In the genomic region with DNA sequence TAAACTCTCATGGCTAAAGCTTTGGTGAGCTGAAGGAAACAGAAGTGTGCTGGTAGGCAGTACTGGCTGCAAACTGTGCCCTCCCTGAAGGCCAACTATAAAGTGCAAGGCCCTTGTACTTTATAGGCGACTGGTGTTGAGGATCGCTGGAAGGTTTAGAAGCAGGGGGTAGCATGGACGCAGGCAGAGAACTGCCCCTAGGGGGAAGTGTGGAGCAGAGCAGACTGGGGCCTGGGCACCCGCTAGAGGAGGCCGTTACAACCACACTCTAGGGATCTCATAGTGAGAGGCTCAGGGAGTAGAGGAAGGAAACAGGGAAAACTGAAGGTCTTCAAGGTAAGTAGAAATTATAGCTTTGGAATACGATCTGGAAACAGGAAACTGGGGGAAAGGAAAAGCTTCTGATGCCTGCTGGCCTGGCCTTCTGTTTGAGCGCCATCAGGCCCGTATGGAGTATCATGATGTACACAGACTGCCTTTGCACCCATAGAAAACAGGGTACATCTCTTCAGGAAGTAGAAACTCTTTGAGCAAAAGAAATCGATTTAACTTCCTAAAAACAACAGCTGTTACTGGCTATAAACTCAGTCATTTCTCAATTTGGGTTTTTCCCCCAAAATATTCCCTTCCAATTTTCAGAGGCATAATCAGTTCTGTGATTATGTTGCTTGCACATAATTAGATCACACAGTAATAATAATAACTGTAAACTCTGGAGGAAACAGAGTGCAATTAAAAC, we compare ENCODE assay signal across 8 cellular contexts. TPM values are rescaled to one million over a fixed set of nuclear protein-coding genes. Genes with fewer than 3 reads are reported as not detected.
DNase-seq lines count a peak whose midpoint lies in the region; ATAC-seq, FAIRE-seq and TF ChIP-seq lines count a peak whose summit lies in the region.

No MANE protein-coding gene starts in this region.

- POLR2A ChIA-PET in activated CD4-positive, alpha-beta memory T cell treated with anti-CD3 and anti-CD28 coated beads for 36 hours (lab: Charles Lee): interaction anchor here (0.9 to 17.1 kb wide), 9 partner anchors 22 to 141 kb away, joined by 3 to 426 read pairs (median 6); a partner anchor contains a TSS
- POLR2A ChIA-PET in endothelial cell of umbilical vein (lab: Charles Lee): interaction anchor here (2.6 kb wide), 1 partner anchor 27 kb away, joined by 9 read pairs; no protein-coding TSS in a partner anchor

- intact Hi-C loops in activated CD4-positive, alpha-beta memory T cell treated with anti-CD3 and anti-CD28 coated beads for 36 hours (cut with micrococcal nuclease): loop anchor here (1.0 to 10.0 kb wide), 12 partner anchors 19 to 1189 kb away; a partner anchor contains a TSS
- intact Hi-C loops in endothelial cell of umbilical vein (cut with micrococcal nuclease): loop anchor here (1.0 to 10.0 kb wide), 3 partner anchors 19 to 1924 kb away; a partner anchor contains a TSS

- H3K27ac ChIP-seq in endothelial cell of umbilical vein (ENCODE audit: insufficient read depth, low read depth, low read length): peak overlapping the region; percentile 82
- peak overlapping the region; percentile 92 for H3K27ac ChIP-seq in osteoblast (ENCODE audit: low read depth, low read length)

- TF ChIP-seq CTCF in GM12864 (IDR thresholded peaks at IDR 0.05; ENCODE audit: low read depth, low read length, missing control alignments) (peak; percentile 84), endothelial cell of umbilical vein (IDR thresholded peaks at IDR 0.05; ENCODE audit: extremely low read depth in 1 of 2, insufficient read depth in 1 of 2, low read depth in 1 of 2, low read length in 2 of 2) (peak; percentile 29 to 39), osteoblast (IDR thresholded peaks at IDR 0.05; ENCODE audit: extremely low read depth, low read depth, low read length) (peak; percentile 23)

- peak overlapping the region; percentile 77 for H3K4me3 Mint-ChIP-seq in activated CD4-positive, alpha-beta memory T cell treated with anti-CD3 and anti-CD28 coated beads for 36 hours

- H3K4me1 ChIP-seq in endothelial cell of umbilical vein (ENCODE audit: control insufficient read depth, extremely low read depth, insufficient read depth, low read length) (peaks cover 34% of the 10 kb centered on the region), osteoblast (ENCODE audit: insufficient read depth, low read length) (peaks cover 26% of the 10 kb centered on the region)

- no peaks in the 10 kb centered on the region for H3K79me2 ChIP-seq in endothelial cell of umbilical vein (ENCODE audit: control insufficient read depth, insufficient read depth, low read length)
- H3K79me2 ChIP-seq in osteoblast (ENCODE audit: insufficient read depth, low read length): no peaks in the 10 kb centered on the region

- peak; percentile 64 for ATAC-seq in GM21619 (IDR thresholded peaks at IDR 0.05; ENCODE audit: unreplicated experiment)

- H3K9me3 ChIP-seq in endothelial cell of umbilical vein (replicated peaks; ENCODE audit: control insufficient read depth, insufficient read depth, low read length) (no peaks in the 10 kb centered on the region), osteoblast (ENCODE audit: low read depth, low read length) (no peaks in the 10 kb centered on the region)

- H2AFZ ChIP-seq in endothelial cell of umbilical vein (ENCODE audit: low read depth, low read length) (peak overlapping the region; percentile 7), osteoblast (ENCODE audit: low read length) (peak overlapping the region; percentile 45)

- FAIRE-seq in endothelial cell of umbilical vein (lab: Jason Lieb, UNC) (peak; percentile 68), RCC 7860 (lab: Jason Lieb, UNC) (no peak)

- no peaks in the 10 kb centered on the region for H3K36me3 ChIP-seq in endothelial cell of umbilical vein (ENCODE audit: control insufficient read depth in 2 of 2, extremely low read depth in 1 of 2, insufficient read depth in 2 of 2, low read length in 2 of 2)
- H3K36me3 ChIP-seq in osteoblast (ENCODE audit: insufficient read depth, low read length): no peaks in the 10 kb centered on the region

- H3K9me1 ChIP-seq in endothelial cell of umbilical vein (replicated peaks; ENCODE audit: control insufficient read depth, extremely low read depth, insufficient read depth, low read length): no peaks in the 10 kb centered on the region

- no peak for TF ChIP-seq POLR2A in endothelial cell of umbilical vein (IDR thresholded peaks at IDR 0.05; ENCODE audit: low read depth, low read length)

- no peak overlapping the region for H3K4me2 ChIP-seq in endothelial cell of umbilical vein (ENCODE audit: insufficient read depth, low read length)
- H3K4me2 ChIP-seq in osteoblast (ENCODE audit: insufficient read depth, low read length): no peak overlapping the region

- H4K20me1 ChIP-seq in endothelial cell of umbilical vein (replicated peaks; ENCODE audit: control insufficient read depth, extremely low read depth, insufficient read depth, low read length): no peaks in the 10 kb centered on the region
- no peaks in the 10 kb centered on the region for H4K20me1 ChIP-seq in osteoblast (ENCODE audit: insufficient read depth, low read length)

- peak overlapping the region; percentile 96 for H3K27ac Mint-ChIP-seq in activated CD4-positive, alpha-beta memory T cell treated with anti-CD3 and anti-CD28 coated beads for 36 hours

- CTCF ChIA-PET in activated CD4-positive, alpha-beta memory T cell treated with anti-CD3 and anti-CD28 coated beads for 36 hours (lab: Charles Lee): interaction anchor here (0.6 to 3.7 kb wide), 18 partner anchors 16 to 537 kb away, joined by 3 to 34 read pairs (median 4); a partner anchor contains a TSS
- CTCF ChIA-PET in endothelial cell of umbilical vein (lab: Charles Lee): interaction anchor here (1.1 to 3.0 kb wide), 3 partner anchors 20 to 537 kb away, joined by 3 to 10 read pairs (median 6); no protein-coding TSS in a partner anchor

- H3K27me3 ChIP-seq in endothelial cell of umbilical vein (ENCODE audit: control insufficient read depth in 2 of 2, insufficient read depth in 2 of 2, low read length in 2 of 2) (no peaks in the 10 kb centered on the region), osteoblast (ENCODE audit: insufficient read depth, low read length) (no peaks in the 10 kb centered on the region)

- H3K9ac ChIP-seq in endothelial cell of umbilical vein (replicated peaks; ENCODE audit: extremely low read depth, insufficient read depth, low read length): peak overlapping the region; percentile 54

- dilution Hi-C loops in endothelial cell of umbilical vein (cut with MboI; ENCODE audit: extremely low pct_ligation_motif_present, low sequenced_read_pairs): no loop called here

- BruUV-seq in endothelial cell of umbilical vein (replicated peaks; lab: Mats Ljungman, UMichigan): no TSS peak

- H3K4me3 ChIP-seq in GM12864 (ENCODE audit: low read depth, low read length) (peak overlapping the region; percentile 48), endothelial cell of umbilical vein (replicated peaks in 1 of 3; ENCODE audit: insufficient read depth in 1 of 3, low read depth in 1 of 3, low read length in 3 of 3) (no peak overlapping the region), osteoblast (ENCODE audit: insufficient read depth, low read length) (no peak overlapping the region)

- H3K27me3 Mint-ChIP-seq in activated CD4-positive, alpha-beta memory T cell treated with anti-CD3 and anti-CD28 coated beads for 36 hours: no peaks in the 10 kb centered on the region

- peaks cover 80% of the 10 kb centered on the region for H3K4me1 Mint-ChIP-seq in activated CD4-positive, alpha-beta memory T cell treated with anti-CD3 and anti-CD28 coated beads for 36 hours (ENCODE audit: low read depth)

- H3K9me3 Mint-ChIP-seq in activated CD4-positive, alpha-beta memory T cell treated with anti-CD3 and anti-CD28 coated beads for 36 hours: no peaks in the 10 kb centered on the region

- peaks cover 2% of the 10 kb centered on the region for H3K36me3 Mint-ChIP-seq in activated CD4-positive, alpha-beta memory T cell treated with anti-CD3 and anti-CD28 coated beads for 36 hours

- DNase-seq in GM12864 (ENCODE audit: low read depth) (no peak), Kasumi-1 (lab: John Stamatoyannopoulos, UW) (peak; percentile 69 to 73), endothelial cell of umbilical vein (ENCODE audit: low read depth, low spot score) (no peak), osteoblast (ENCODE audit: insufficient read length, low spot score, missing footprints) (no peak), COLO829 (ENCODE audit: low spot score) (no peak), RCC 7860 (ENCODE audit: low spot score) (no peak)
- DNase-seq in activated CD4-positive, alpha-beta memory T cell treated with anti-CD3 and anti-CD28 coated beads for 36 hours: peak; percentile 84

TF ChIP-seq in endothelial cell of umbilical vein, 7 proteins besides CTCF, POLR2A, EP300 and RAD21 (continues in another document):
- TF ChIP-seq GATA2 (IDR thresholded peaks at IDR 0.05; ENCODE audit: insufficient read depth, insufficient read length, low read depth, low read length) (no peak), FOS (IDR thresholded peaks at IDR 0.05; ENCODE audit: borderline replicate concordance, insufficient read depth, low read length) (no peak), MYC (IDR thresholded peaks at IDR 0.05; ENCODE audit: low read depth, low read length) (no peak), POLR2AphosphoS5 (IDR thresholded peaks at IDR 0.05; ENCODE audit: insufficient read depth, low read depth, low read length) (no peak)

RNA-seq across cellular contexts. Expression of a gene that starts 23.9 kb away (rescaled TPM):
- 1,000 to 10,000 TPM; 6,087 to 6,256 TPM for total RNA-seq in activated CD4-positive, alpha-beta memory T cell treated with anti-CD3 and anti-CD28 coated beads for 36 hours
- total RNA-seq in endothelial cell of umbilical vein (6,742 and 6,858 TPM in 2 replicates), osteoblast (5,120 and 5,652 TPM in 2 replicates)
- polyA plus RNA-seq in endothelial cell of umbilical vein: 4,136 and 4,540 TPM in 2 replicates
- polyA plus RNA-seq in endothelial cell of umbilical vein (2011; cell fraction: cytosol; rRNA removed): 5,392 and 6,117 TPM in 2 replicates
- 1,581 and 1,597 TPM in 2 replicates for polyA plus RNA-seq in endothelial cell of umbilical vein (2011; cell fraction: nucleus; rRNA removed)
- polyA plus RNA-seq in endothelial cell of umbilical vein (2012): 9,118 and 13,019 TPM in 2 replicates
- polyA minus RNA-seq in endothelial cell of umbilical vein: 2,966 and 3,319 TPM in 2 replicates
- 185 TPM for polyA minus RNA-seq in endothelial cell of umbilical vein (2011; cell fraction: cytosol; rRNA and poly(A)+ RNA removed)
- polyA minus RNA-seq in endothelial cell of umbilical vein (2011; cell fraction: nucleus; rRNA and poly(A)+ RNA removed): 736 and 796 TPM in 2 replicates

RNA-seq across cellular contexts. Expression of a gene that starts 44.6 kb away (rescaled TPM):
- not detected for total RNA-seq in activated CD4-positive, alpha-beta memory T cell treated with anti-CD3 and anti-CD28 coated beads for 36 hours
- total RNA-seq in endothelial cell of umbilical vein (not detected in 2 replicates), osteoblast (under 0.01 TPM in 1 of 2 replicates, not detected in the other)
- polyA plus RNA-seq in endothelial cell of umbilical vein: not detected in 2 replicates
- polyA plus RNA-seq in endothelial cell of umbilical vein (2011; cell fraction: cytosol; rRNA removed): not detected in 2 replicates
- polyA plus RNA-seq in endothelial cell of umbilical vein (2011; cell fraction: nucleus; rRNA removed): not detected in 2 replicates
- polyA plus RNA-seq in endothelial cell of umbilical vein (2012): not detected in 2 replicates
- polyA minus RNA-seq in endothelial cell of umbilical vein: not detected in 2 replicates
- polyA minus RNA-seq in endothelial cell of umbilical vein (2011; cell fraction: cytosol; rRNA and poly(A)+ RNA removed): not detected
- not detected in 2 replicates for polyA minus RNA-seq in endothelial cell of umbilical vein (2011; cell fraction: nucleus; rRNA and poly(A)+ RNA removed)

Comparison
In these comparisons a context has a peak if more than half of its experiments do, and no peak if none do; other contexts are left out.
1. DNase-seq: peak in Kasumi-1 (2 of 2) and activated CD4-positive, alpha-beta memory T cell treated with anti-CD3 and anti-CD28 coated beads for 36 hours (single experiment); none in GM12864 (single experiment), endothelial cell of umbilical vein (single experiment), osteoblast (single experiment), COLO829 (single experiment) and RCC 7860 (single experiment).
2. CTCF ChIP-seq: peak in every context shown above with its lines; median percentile 84 in GM12864; 34 in endothelial cell of umbilical vein; 23 in osteoblast.